In genomic region chr13:26965058-26965380, GRCh38 we compare ENCODE assay signal across 1 cellular context.
TF ChIP-seq lines count a peak whose summit lies in the region.

No MANE protein-coding gene starts in this region.

TF ChIP-seq in HEK293, 187 proteins besides CTCF, POLR2A, EP300 and RAD21 (continued from another document):
- TF ChIP-seq, protein P1, sequence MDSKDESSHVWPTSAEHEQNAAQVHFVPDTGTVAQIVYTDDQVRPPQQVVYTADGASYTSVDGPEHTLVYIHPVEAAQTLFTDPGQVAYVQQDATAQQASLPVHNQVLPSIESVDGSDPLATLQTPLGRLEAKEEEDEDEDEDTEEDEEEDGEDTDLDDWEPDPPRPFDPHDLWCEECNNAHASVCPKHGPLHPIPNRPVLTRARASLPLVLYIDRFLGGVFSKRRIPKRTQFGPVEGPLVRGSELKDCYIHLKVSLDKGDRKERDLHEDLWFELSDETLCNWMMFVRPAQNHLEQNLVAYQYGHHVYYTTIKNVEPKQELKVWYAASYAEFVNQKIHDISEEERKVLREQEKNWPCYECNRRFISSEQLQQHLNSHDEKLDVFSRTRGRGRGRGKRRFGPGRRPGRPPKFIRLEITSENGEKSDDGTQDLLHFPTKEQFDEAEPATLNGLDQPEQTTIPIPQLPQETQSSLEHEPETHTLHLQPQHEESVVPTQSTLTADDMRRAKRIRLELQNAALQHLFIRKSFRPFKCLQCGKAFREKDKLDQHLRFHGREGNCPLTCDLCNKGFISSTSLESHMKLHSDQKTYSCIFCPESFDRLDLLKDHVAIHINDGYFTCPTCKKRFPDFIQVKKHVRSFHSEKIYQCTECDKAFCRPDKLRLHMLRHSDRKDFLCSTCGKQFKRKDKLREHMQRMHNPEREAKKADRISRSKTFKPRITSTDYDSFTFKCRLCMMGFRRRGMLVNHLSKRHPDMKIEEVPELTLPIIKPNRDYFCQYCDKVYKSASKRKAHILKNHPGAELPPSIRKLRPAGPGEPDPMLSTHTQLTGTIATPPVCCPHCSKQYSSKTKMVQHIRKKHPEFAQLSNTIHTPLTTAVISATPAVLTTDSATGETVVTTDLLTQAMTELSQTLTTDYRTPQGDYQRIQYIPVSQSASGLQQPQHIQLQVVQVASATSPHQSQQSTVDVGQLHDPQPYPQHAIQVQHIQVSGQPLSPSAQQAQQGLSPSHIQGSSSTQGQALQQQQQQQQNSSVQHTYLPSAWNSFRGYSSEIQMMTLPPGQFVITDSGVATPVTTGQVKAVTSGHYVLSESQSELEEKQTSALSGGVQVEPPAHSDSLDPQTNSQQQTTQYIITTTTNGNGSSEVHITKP (tag by site-specific recombination; IDR thresholded peaks at IDR 0.05), result 0 out of 2 replicates have a peak, but pooled peaks have one; percentile 24
- TF ChIP-seq, protein P2, sequence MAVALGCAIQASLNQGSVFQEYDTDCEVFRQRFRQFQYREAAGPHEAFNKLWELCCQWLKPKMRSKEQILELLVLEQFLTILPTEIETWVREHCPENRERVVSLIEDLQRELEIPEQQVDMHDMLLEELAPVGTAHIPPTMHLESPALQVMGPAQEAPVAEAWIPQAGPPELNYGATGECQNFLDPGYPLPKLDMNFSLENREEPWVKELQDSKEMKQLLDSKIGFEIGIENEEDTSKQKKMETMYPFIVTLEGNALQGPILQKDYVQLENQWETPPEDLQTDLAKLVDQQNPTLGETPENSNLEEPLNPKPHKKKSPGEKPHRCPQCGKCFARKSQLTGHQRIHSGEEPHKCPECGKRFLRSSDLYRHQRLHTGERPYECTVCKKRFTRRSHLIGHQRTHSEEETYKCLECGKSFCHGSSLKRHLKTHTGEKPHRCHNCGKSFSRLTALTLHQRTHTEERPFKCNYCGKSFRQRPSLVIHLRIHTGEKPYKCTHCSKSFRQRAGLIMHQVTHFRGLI (tag by site-specific recombination; IDR thresholded peaks at IDR 0.05), result peak; percentile 49; the same call in 1 of the 2 replicates
- TF ChIP-seq ZFP69B (tag by site-specific recombination; IDR thresholded peaks at IDR 0.05) (no peak), BCL11A (tag by site-specific recombination; IDR thresholded peaks at IDR 0.05; ENCODE audit: low read depth) (no peak), HIC1 (tag by site-specific recombination; IDR thresholded peaks at IDR 0.05) (0 out of 2 replicates have a peak, but pooled peaks have one; percentile 1), ZIC2 (tag by site-specific recombination; IDR thresholded peaks at IDR 0.05) (no peak)
- TF ChIP-seq, protein P3, sequence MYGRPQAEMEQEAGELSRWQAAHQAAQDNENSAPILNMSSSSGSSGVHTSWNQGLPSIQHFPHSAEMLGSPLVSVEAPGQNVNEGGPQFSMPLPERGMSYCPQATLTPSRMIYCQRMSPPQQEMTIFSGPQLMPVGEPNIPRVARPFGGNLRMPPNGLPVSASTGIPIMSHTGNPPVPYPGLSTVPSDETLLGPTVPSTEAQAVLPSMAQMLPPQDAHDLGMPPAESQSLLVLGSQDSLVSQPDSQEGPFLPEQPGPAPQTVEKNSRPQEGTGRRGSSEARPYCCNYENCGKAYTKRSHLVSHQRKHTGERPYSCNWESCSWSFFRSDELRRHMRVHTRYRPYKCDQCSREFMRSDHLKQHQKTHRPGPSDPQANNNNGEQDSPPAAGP (tag by site-specific recombination; IDR thresholded peaks at IDR 0.05), result no peak
